8 cellular contexts compared by ENCODE assay signal in genomic region chr6:33583591-33584155, GRCh38. TPM values are rescaled to one million over a fixed set of nuclear protein-coding genes. Genes with fewer than 3 reads are reported as not detected.
DNase-seq lines count a peak whose midpoint lies in the region; FAIRE-seq and TF ChIP-seq lines count a peak whose summit lies in the region.

No MANE protein-coding gene starts in this region.

- no peaks in the 10 kb centered on the region for H3K36me3 ChIP-seq in CD8-positive, alpha-beta memory T cell (ENCODE audit: insufficient read depth, low read length)
- H3K36me3 ChIP-seq in small intestine (ENCODE audit: control insufficient read depth in 2 of 2, insufficient read depth in 2 of 2, low read length in 2 of 2), result no peaks in the 10 kb centered on the region

- H3K36me3 Mint-ChIP-seq in CD8-positive, alpha-beta memory T cell, result peaks cover 0 to 8% (median 0%) of the 10 kb centered on the region in 3 donors

- peaks cover 18% of the 10 kb centered on the region for H3K4me1 ChIP-seq in CD8-positive, alpha-beta memory T cell (ENCODE audit: insufficient read depth, low read length)
- H3K4me1 ChIP-seq in small intestine (ENCODE audit: control insufficient read depth in 2 of 2, insufficient read depth in 1 of 2, low read depth in 1 of 2, low read length in 1 of 2), result no peaks in the 10 kb centered on the region

- H3K9me3 Mint-ChIP-seq in CD8-positive, alpha-beta memory T cell, result no peaks in the 10 kb centered on the region

- H3K27ac ChIP-seq in CD8-positive, alpha-beta memory T cell (ENCODE audit: low read depth, low read length), result no peak overlapping the region
- H3K27ac ChIP-seq in small intestine (ENCODE audit: low read depth in 1 of 2, low read length in 1 of 2), result no peak overlapping the region

- CTCF ChIA-PET in CD8-positive, alpha-beta memory T cell (lab: Charles Lee), result interaction anchor here (1.4 kb wide), 1 partner anchor 128 kb away, joined by 5 read pairs; the partner anchor contains the start of gene UQCC2

- peak; percentile 44 for TF ChIP-seq CTCF in AG10803 (conservative IDR thresholded peaks at IDR 0.05; ENCODE audit: low read length)
- TF ChIP-seq CTCF in foreskin fibroblast (IDR thresholded peaks at IDR 0.05; ENCODE audit: low read depth, low read length), result peak; percentile 40

- DNase-seq in AG10803 (ENCODE audit: low read depth) (no peak), EL (peak; percentile 26), RPMI8226 (peak; percentile 33), foreskin fibroblast (peak in 1 of 2 donors; percentile 34), small intestine (no peak), DMS153 (lab: John Stamatoyannopoulos, UW) (no peak), GDM1 (lab: John Stamatoyannopoulos, UW) (no peak)
- DNase-seq in CD8-positive, alpha-beta memory T cell, result no peak

- H3K4me3 Mint-ChIP-seq in CD8-positive, alpha-beta memory T cell, result no peak overlapping the region

- 70 to 82% (median 82%) methylated on average over 8 of the region's 8 CpGs for WGBS in small intestine, 3 donors

- POLR2A ChIA-PET in CD8-positive, alpha-beta memory T cell (lab: Charles Lee), result interaction anchor here (0.6 kb wide), 1 partner anchor 42 kb away, joined by 3 read pairs; no protein-coding TSS in a partner anchor

- H3K27me3 ChIP-seq in CD8-positive, alpha-beta memory T cell (ENCODE audit: insufficient read depth, low read length, poor library complexity, severe bottlenecking), result no peaks in the 10 kb centered on the region
- H3K27me3 ChIP-seq in small intestine (ENCODE audit: control insufficient read depth in 2 of 2, insufficient read depth in 2 of 2, low read length in 2 of 2), result no peaks in the 10 kb centered on the region

- H3K4me3 ChIP-seq in AG10803 (ENCODE audit: low read length) (no peak overlapping the region), foreskin fibroblast (ENCODE audit: low read depth in 1 of 2, low read length in 2 of 2) (no peak overlapping the region), small intestine (ENCODE audit: low read depth in 1 of 2, low read length in 2 of 2) (no peak overlapping the region)
- no peak overlapping the region for H3K4me3 ChIP-seq in CD8-positive, alpha-beta memory T cell (ENCODE audit: low read length)

- peaks cover 21 to 29% (median 26%) of the 10 kb centered on the region in 3 donors for H3K4me1 Mint-ChIP-seq in CD8-positive, alpha-beta memory T cell

- no peaks in the 10 kb centered on the region for H3K9me3 ChIP-seq in CD8-positive, alpha-beta memory T cell (ENCODE audit: low read length)
- H3K9me3 ChIP-seq in small intestine (ENCODE audit: control insufficient read depth, low read depth), result no peaks in the 10 kb centered on the region

- H3K27ac Mint-ChIP-seq in CD8-positive, alpha-beta memory T cell, result peak overlapping the region in 4 of 8 donors; percentile 40 to 88 (median 76)

- no peak for FAIRE-seq in small intestine (lab: Jason Lieb, UNC)

- H3K27me3 Mint-ChIP-seq in CD8-positive, alpha-beta memory T cell, result no peaks in the 10 kb centered on the region

RNA-seq across cellular contexts. Expression of gene BAK1, which starts 3.6 kb away (rescaled TPM):
- total RNA-seq in CD8-positive, alpha-beta memory T cell, result 10 to 100 TPM; 48.5 to 50.1 TPM
- polyA plus RNA-seq in CD8-positive, alpha-beta memory T cell, result 43.4 TPM
- polyA plus RNA-seq in small intestine, result 100 to 1,000 TPM in 1 of 3 donors, 10 to 100 TPM in 2; 75.6 to 100 (median 85.7) TPM

RNA-seq across cellular contexts. Expression of gene ITPR3, which starts 37.4 kb away (rescaled TPM):
- total RNA-seq in CD8-positive, alpha-beta memory T cell, result 10 to 100 TPM; 42.0 to 43.3 TPM
- polyA plus RNA-seq in CD8-positive, alpha-beta memory T cell, result 7.9 TPM
- 10 to 100 TPM; 51.6 to 62.7 (median 55.5) TPM for polyA plus RNA-seq in small intestine

Comparison
In these comparisons a context has a peak if more than half of its experiments do, and no peak if none do; other contexts are left out.
1. DNase-seq: peak in EL (single experiment) and RPMI8226 (single experiment); none in AG10803 (single experiment), CD8-positive, alpha-beta memory T cell (0 of 5), small intestine (single experiment), DMS153 (single experiment) and GDM1 (single experiment).